ENCODE assay signal across 21 cellular contexts in genomic region chr5:72623936-72624335, GRCh38.
"Had no signal": no experiment of that assay in that cellular context is flagged by ENCODE, and none has a peak within 500 bp of the region (broad histone marks: within the 10 kb centered on the region; RNA-seq: fewer than 3 reads in every experiment).

No MANE protein-coding gene starts in this region.

- H3K4me3 Mint-ChIP-seq: activated B cell treated with CpG ODN at 0.5 μM for 24 hours; activated CD8-positive, alpha-beta memory T cell treated with anti-CD3 and anti-CD28 coated beads, Interleukin-2, amount 10 ng/mL, durations not matched to agents 7 days and 5 days; activated CD8-positive, alpha-beta T cell treated with anti-CD3 and anti-CD28 coated beads for 36 hours; T-helper 17 cell; type B pancreatic cell had no signal

- H3K27me3 Mint-ChIP-seq: brain, type B pancreatic cell had no signal

- H3K36me3 Mint-ChIP-seq: activated CD8-positive, alpha-beta memory T cell treated with anti-CD3 and anti-CD28 coated beads, Interleukin-2, amount 10 ng/mL, durations not matched to agents 7 days and 5 days; activated naive CD4-positive, alpha-beta T cell treated with anti-CD3 and anti-CD28 coated beads, Interleukin-2, amount 50 U/mL, for 72 hours; brain; type B pancreatic cell had no signal

- H3K4me3 ChIP-seq: left ventricle myocardium inferior, spleen, thoracic aorta, vagina had no signal

- H3K9me3 ChIP-seq: left ventricle myocardium inferior, neutrophil, spleen, thoracic aorta, vagina had no signal

- H3K27ac ChIP-seq: left ventricle myocardium inferior, neutrophil, spleen, thoracic aorta had no signal

- H3K27ac Mint-ChIP-seq: activated B cell treated with CpG ODN at 0.5 μM for 24 hours; activated CD8-positive, alpha-beta memory T cell treated with anti-CD3 and anti-CD28 coated beads, Interleukin-2, amount 10 ng/mL, durations not matched to agents 7 days and 5 days; activated CD8-positive, alpha-beta T cell treated with anti-CD3 and anti-CD28 coated beads for 36 hours; activated naive CD4-positive, alpha-beta T cell treated with anti-CD3 and anti-CD28 coated beads, Interleukin-2, amount 50 U/mL, for 72 hours; T-helper 17 cell; type B pancreatic cell had no signal

- H3K27me3 ChIP-seq: spleen, vagina had no signal

- DNase-seq: activated B cell treated with CpG ODN at 0.5 μM for 24 hours; activated CD4-positive, alpha-beta T cell treated with anti-CD3 and anti-CD28 coated beads for 48 hours; activated CD8-positive, alpha-beta memory T cell treated with anti-CD3 and anti-CD28 coated beads, Interleukin-2, amount 10 ng/mL, durations not matched to agents 7 days and 5 days; activated CD8-positive, alpha-beta T cell treated with anti-CD3 and anti-CD28 coated beads for 36 hours; activated T-cell treated with anti-CD3 and anti-CD28 coated beads, Interleukin-2, amount 50 U/mL, for 1 hour; aorta; effector CD8-positive, alpha-beta T cell; hypothalamus; left ventricle myocardium inferior; midbrain; spleen; stimulated activated CD4-positive, alpha-beta T cell treated with anti-CD3 and anti-CD28 coated beads, Interleukin-4, amount 100 ng/mL, for 1 hour; stimulated activated naive CD4-positive, alpha-beta T cell treated with Interleukin-2 at 50 U/mL for 16 hours; T-helper 17 cell had no signal

- H3K4me1 Mint-ChIP-seq: activated B cell treated with CpG ODN at 0.5 μM for 24 hours; activated CD8-positive, alpha-beta memory T cell treated with anti-CD3 and anti-CD28 coated beads, Interleukin-2, amount 10 ng/mL, durations not matched to agents 7 days and 5 days; T-helper 17 cell had no signal

- H3K9me3 Mint-ChIP-seq: activated B cell treated with CpG ODN at 0.5 μM for 24 hours; activated CD8-positive, alpha-beta T cell treated with anti-CD3 and anti-CD28 coated beads for 36 hours; activated naive CD4-positive, alpha-beta T cell treated with anti-CD3 and anti-CD28 coated beads, Interleukin-2, amount 50 U/mL, for 72 hours; nephron; type B pancreatic cell had no signal

- H3K4me1 ChIP-seq: spleen had no signal

- H3K36me3 ChIP-seq: left ventricle myocardium inferior, neutrophil, spleen, thoracic aorta, vagina had no signal
